13 cellular contexts compared by ENCODE assay signal in the genomic region with DNA sequence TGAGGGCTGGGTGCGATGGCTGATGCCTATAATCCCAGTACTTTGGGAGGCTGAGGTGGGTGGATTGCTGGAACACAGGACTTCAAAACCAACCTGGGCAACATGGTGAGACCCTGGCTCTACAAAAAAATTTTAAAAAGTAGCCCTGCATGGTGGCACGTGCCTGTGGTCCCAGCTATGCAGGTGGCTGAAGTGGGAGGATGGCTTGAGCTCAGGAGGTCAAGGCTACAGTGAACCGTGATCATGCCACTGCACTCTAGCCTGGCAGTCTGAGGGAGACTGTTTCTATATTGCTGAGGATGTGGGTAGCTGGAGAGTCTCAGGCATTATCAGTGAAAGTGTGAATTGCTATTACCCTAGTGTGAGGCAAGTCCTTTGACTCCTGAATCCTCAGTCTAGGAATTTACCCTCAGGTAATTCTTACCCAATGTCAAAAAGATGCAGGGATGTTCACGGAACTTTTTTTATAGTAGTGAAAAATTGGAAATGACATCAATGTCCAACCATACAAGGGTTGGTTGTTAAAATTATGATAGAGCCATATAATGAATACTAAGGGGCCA.
"Had no signal": no experiment of that assay in that cellular context is flagged by ENCODE, and none has a peak within 500 bp of the region (broad histone marks: within the 10 kb centered on the region; RNA-seq: fewer than 3 reads in every experiment).

No MANE protein-coding gene starts in this region.

- H3K36me3 ChIP-seq: sigmoid colon, WERI-Rb-1 had no signal

- H3K9me3 Mint-ChIP-seq: activated T-helper 2 cell treated with anti-CD3 and anti-CD28 coated beads, Interferon-gamma antibody, Interleukin-2, Interleukin-4, amounts not matched to agents 10 μg/mL and 5 μg/mL and 100 μg/mL, durations not matched to agents 14 hours and 24 hours and 36 hours had no signal

- H3K27ac ChIP-seq: sigmoid colon, WERI-Rb-1 had no signal

- H3K9me3 ChIP-seq: sigmoid colon had no signal

- H3K4me3 ChIP-seq: sigmoid colon had no signal

- ATAC-seq: left colon; stimulated activated naive CD8-positive, alpha-beta T cell treated with anti-CD3 and anti-CD28 coated beads, Interleukin-15, Interleukin-2, amounts not matched to agents 100 U/mL and 50 U/mL, for 24 hours had no signal

- H3K36me3 Mint-ChIP-seq: T-cell had no signal

- H3K27me3 ChIP-seq: sigmoid colon had no signal

- DNase-seq: activated CD4-positive, alpha-beta T cell treated with anti-CD3 and anti-CD28 coated beads for 4 hours; activated CD8-positive, alpha-beta memory T cell treated with anti-CD3 and anti-CD28 coated beads for 24 hours; anterior cingulate cortex; foreskin melanocyte; head of caudate nucleus; left colon; sigmoid colon; stimulated activated CD4-positive, alpha-beta T cell treated with anti-CD3 and anti-CD28 coated beads, Interleukin-2, amount 100 ng/mL, for 24 hours; stimulated activated naive CD8-positive, alpha-beta T cell treated with anti-CD3 and anti-CD28 coated beads, Interleukin-15, Interleukin-2, amounts not matched to agents 100 U/mL and 50 U/mL, for 24 hours; T-cell; WERI-Rb-1 had no signal

- H3K27me3 Mint-ChIP-seq: activated naive CD8-positive, alpha-beta T cell; T-cell had no signal

- H3K4me1 ChIP-seq: sigmoid colon had no signal
